In genomic region chr6:43223175-43223574, GRCh38 we compare ENCODE assay signal across 1 cellular context.
TF ChIP-seq lines count a peak whose summit lies in the region.

No MANE protein-coding gene starts in this region.

TF ChIP-seq in HCT116, 20 proteins besides CTCF, POLR2A, EP300 and RAD21:
- TF ChIP-seq, protein P1, sequence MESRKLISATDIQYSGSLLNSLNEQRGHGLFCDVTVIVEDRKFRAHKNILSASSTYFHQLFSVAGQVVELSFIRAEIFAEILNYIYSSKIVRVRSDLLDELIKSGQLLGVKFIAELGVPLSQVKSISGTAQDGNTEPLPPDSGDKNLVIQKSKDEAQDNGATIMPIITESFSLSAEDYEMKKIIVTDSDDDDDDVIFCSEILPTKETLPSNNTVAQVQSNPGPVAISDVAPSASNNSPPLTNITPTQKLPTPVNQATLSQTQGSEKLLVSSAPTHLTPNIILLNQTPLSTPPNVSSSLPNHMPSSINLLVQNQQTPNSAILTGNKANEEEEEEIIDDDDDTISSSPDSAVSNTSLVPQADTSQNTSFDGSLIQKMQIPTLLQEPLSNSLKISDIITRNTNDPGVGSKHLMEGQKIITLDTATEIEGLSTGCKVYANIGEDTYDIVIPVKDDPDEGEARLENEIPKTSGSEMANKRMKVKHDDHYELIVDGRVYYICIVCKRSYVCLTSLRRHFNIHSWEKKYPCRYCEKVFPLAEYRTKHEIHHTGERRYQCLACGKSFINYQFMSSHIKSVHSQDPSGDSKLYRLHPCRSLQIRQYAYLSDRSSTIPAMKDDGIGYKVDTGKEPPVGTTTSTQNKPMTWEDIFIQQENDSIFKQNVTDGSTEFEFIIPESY (IDR thresholded peaks at IDR 0.05; ENCODE audit: extremely low read depth, insufficient replicate concordance, low read length) = no peak
- TF ChIP-seq POLR2AphosphoS5 (IDR thresholded peaks at IDR 0.05; ENCODE audit: low read depth, low read length) (no peak), EGR1 (IDR thresholded peaks at IDR 0.05; ENCODE audit: low read depth) (no peak), TCF7L2 (IDR thresholded peaks at IDR 0.05; ENCODE audit: borderline replicate concordance, extremely low read depth, insufficient read depth, insufficient read length) (no peak), SP1 (IDR thresholded peaks at IDR 0.05; ENCODE audit: low read depth) (no peak), EZH2 (IDR thresholded peaks at IDR 0.05) (no peak), YY1 (IDR thresholded peaks at IDR 0.05; ENCODE audit: extremely low read depth, insufficient replicate concordance, low read depth, low read length) (no peak), ZNF274 (IDR thresholded peaks at IDR 0.05; ENCODE audit: low read depth, low read length) (no peak), SRF (IDR thresholded peaks at IDR 0.05; ENCODE audit: low read depth) (no peak), JUND (IDR thresholded peaks at IDR 0.05) (no peak)
